In the genomic region with DNA sequence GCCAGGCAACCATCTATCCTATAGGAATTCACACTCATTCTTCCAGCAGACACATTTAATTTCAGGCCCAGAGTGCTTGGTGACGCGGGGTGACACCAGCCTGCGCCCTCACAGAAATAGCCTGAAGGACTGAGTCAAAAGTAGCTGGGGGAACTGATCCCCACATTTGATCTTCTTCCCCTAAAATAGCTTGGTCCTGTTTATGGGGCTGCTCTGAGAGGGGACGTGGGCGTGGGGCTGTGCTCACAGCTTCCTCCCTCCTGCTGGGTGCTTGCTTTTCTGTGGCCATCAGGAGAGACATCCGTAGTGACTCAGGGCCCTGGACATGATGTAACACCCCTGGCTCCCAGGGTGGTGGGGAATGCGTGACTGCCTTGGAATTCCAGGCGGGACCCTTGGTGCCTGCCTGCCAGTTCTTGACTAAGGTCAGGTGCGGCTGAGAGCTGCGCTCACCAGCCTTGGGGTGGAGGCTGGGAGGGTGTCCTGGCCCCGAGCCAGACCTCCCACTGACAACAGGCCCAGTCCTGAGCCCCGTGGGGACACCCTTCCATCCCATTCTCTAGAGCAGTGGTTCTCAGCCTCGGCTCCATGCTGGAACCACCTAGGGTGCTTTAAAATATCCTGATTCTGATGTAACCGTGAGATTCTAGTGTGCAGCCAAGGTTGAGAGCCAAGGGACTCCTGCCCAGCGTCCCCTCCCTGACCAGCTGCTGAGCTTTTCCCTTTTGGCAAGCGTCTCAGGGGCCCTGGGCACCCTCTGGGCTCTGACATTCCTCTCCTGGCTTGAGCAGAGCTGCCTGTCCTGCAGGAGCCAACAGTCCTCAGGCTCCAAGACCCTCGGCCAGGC, we compare ENCODE assay signal across 8 cellular contexts. TPM values are rescaled to one million over a fixed set of nuclear protein-coding genes. Genes with fewer than 3 reads are reported as not detected.
DNase-seq lines count a peak whose midpoint lies in the region; ATAC-seq and TF ChIP-seq lines count a peak whose summit lies in the region.

No MANE protein-coding gene starts in this region.

- TF ChIP-seq CTCF in endodermal cell (conservative IDR thresholded peaks at IDR 0.05) (no peak), nephron (IDR thresholded peaks at IDR 0.05; ENCODE audit: unreplicated experiment in 3 of 3) (no peak), natural killer cell (IDR thresholded peaks at IDR 0.05) (no peak)

- H3K4me3 ChIP-seq in endodermal cell (ENCODE audit: low read length) = no peak overlapping the region

- H3K36me3 ChIP-seq in endodermal cell (ENCODE audit: control insufficient read depth, insufficient read depth, low read length) = no peaks in the 10 kb centered on the region

- H3K9me3 ChIP-seq in endodermal cell (ENCODE audit: control insufficient read depth, low read length) = no peaks in the 10 kb centered on the region

- H3K9me3 Mint-ChIP-seq in endodermal cell (no peaks in the 10 kb centered on the region), nephron (no peaks in the 10 kb centered on the region), natural killer cell (no peaks in the 10 kb centered on the region)

- H3K27me3 Mint-ChIP-seq in endodermal cell (ENCODE audit: insufficient read depth) (peaks cover 6% of the 10 kb centered on the region), nephron (ENCODE audit: low read depth) (peaks cover 21% of the 10 kb centered on the region), natural killer cell (ENCODE audit: low read depth in 2 of 2) (peaks cover under 1 to 4% of the 10 kb centered on the region in 2 donors)

- peaks cover 15% of the 10 kb centered on the region for H3K4me1 ChIP-seq in endodermal cell (ENCODE audit: control insufficient read depth, insufficient read depth, low read length)

- H3K27me3 ChIP-seq in endodermal cell (ENCODE audit: control insufficient read depth, insufficient read depth, low read length, poor library complexity, severe bottlenecking) = no peaks in the 10 kb centered on the region

- intact Hi-C loops in natural killer cell (cut with micrococcal nuclease) = no loop called here

- H3K4me3 Mint-ChIP-seq in endodermal cell (no peak overlapping the region), nephron (no peak overlapping the region), natural killer cell (no peak overlapping the region)

- H3K27ac ChIP-seq in endodermal cell (ENCODE audit: low read depth, low read length) = peak overlapping the region; percentile 90

- ATAC-seq in GM21515 (IDR thresholded peaks at IDR 0.05; ENCODE audit: unreplicated experiment) (no peak), natural killer cell (no peak), GM18870 (IDR thresholded peaks at IDR 0.05; ENCODE audit: unreplicated experiment) (no peak)

- DNase-seq in EL (peak; percentile 100), NCI-H460 (ENCODE audit: extremely low read depth, low read depth) (peak; percentile 91), endodermal cell (peak; percentile 97), natural killer cell (no peak)
- DNase-seq in activated T-cell treated with anti-CD3 and anti-CD28 coated beads, Interleukin-2, amount 50 U/mL, for 1 hour = no peak

- H3K9ac ChIP-seq in endodermal cell (ENCODE audit: extremely low read depth, low read length, poor library complexity, severe bottlenecking) = peak overlapping the region; percentile 61

- 51 to 60% methylated on average over 12 to 17 of the region's 17 CpGs for WGBS in endodermal cell (ENCODE audit: insufficient coverage in 1 of 2, insufficient read length in 1 of 2), 2 experiments

- H3K27ac Mint-ChIP-seq in endodermal cell = peak overlapping the region; percentile 96
- peak overlapping the region; percentile 30 to 79 (median 40) for H3K27ac Mint-ChIP-seq in nephron
- no peak overlapping the region for H3K27ac Mint-ChIP-seq in natural killer cell

- peaks cover 25% of the 10 kb centered on the region for H3K4me1 Mint-ChIP-seq in endodermal cell
- peaks cover 38% of the 10 kb centered on the region for H3K4me1 Mint-ChIP-seq in nephron
- H3K4me1 Mint-ChIP-seq in natural killer cell = peaks cover 8 to 13% of the 10 kb centered on the region in 2 donors

- H3K36me3 Mint-ChIP-seq in endodermal cell (ENCODE audit: low read depth) (no peaks in the 10 kb centered on the region), nephron (ENCODE audit: low read depth) (no peaks in the 10 kb centered on the region), natural killer cell (no peaks in the 10 kb centered on the region)

RNA-seq across cellular contexts. Expression of a gene that starts 47.4 kb away (rescaled TPM):
- total RNA-seq in NCI-H460 (2014; rRNA removed; shearing (Covaris generic)) = 2.0 and 2.1 TPM in 2 replicates
- 5.3 and 5.8 TPM in 2 replicates for polyA plus RNA-seq in NCI-H460 (2014; cell fraction: nucleus; rRNA removed)
- total RNA-seq in endodermal cell = 10 to 100 TPM; 52.4 to 67.4 TPM
- 16.5 TPM for polyA plus RNA-seq in endodermal cell (2013, experiment 1 of 2)
- 16.2 TPM for polyA plus RNA-seq in endodermal cell (2013, experiment 2 of 2)
- 100 to 1,000 TPM; 127 to 204 (median 182) TPM for total RNA-seq in natural killer cell

Comparison
In these comparisons a context has a peak if more than half of its experiments do, and no peak if none do; other contexts are left out.
1. DNase-seq: peak in EL (single experiment), NCI-H460 (single experiment) and endodermal cell (single experiment); none in natural killer cell (single experiment) and activated T-cell treated with anti-CD3 and anti-CD28 coated beads, Interleukin-2, amount 50 U/mL, for 1 hour (single experiment).
2. H3K27ac Mint-ChIP-seq: peak in endodermal cell (single experiment) and nephron (3 of 3); none in natural killer cell (0 of 2).
3. RNA of a gene that starts 47.4 kb away (total RNA-seq): 127 to 204 TPM in natural killer cell and 52.4 to 67.4 TPM in endodermal cell; 2.0 to 2.1 TPM in NCI-H460; every median in the first group is over 10 times any median in the second.